Comparison of ENCODE assay signal across 17 cellular contexts in genomic region chr6:112990971-112991370, GRCh38.
DNase-seq lines count a peak whose midpoint lies in the region; ATAC-seq and TF ChIP-seq lines count a peak whose summit lies in the region.
"Had no signal": no experiment of that assay in that cellular context is flagged by ENCODE, and none has a peak within 500 bp of the region (broad histone marks: within the 10 kb centered on the region; RNA-seq: fewer than 3 reads in every experiment).

No MANE protein-coding gene starts in this region.

- H3K4me1 Mint-ChIP-seq in activated CD4-positive, alpha-beta T cell treated with anti-CD3 and anti-CD28 coated beads for 36 hours, result no peaks in the 10 kb centered on the region

- H3K4me3 ChIP-seq in choroid plexus epithelial cell (ENCODE audit: low read depth, low read length), result no peak overlapping the region
- H3K4me3 ChIP-seq: GM12878 had no signal

- no peaks in the 10 kb centered on the region for H3K27me3 Mint-ChIP-seq in activated CD4-positive, alpha-beta T cell treated with anti-CD3 and anti-CD28 coated beads for 36 hours

- peak; percentile 48 for DNase-seq in ELR (ENCODE audit: low read depth)
- DNase-seq in M059J (ENCODE audit: low read depth), result peak; percentile 56
- peak; percentile 16 for DNase-seq in choroid plexus epithelial cell (ENCODE audit: low read depth)
- DNase-seq in activated CD4-positive, alpha-beta T cell treated with anti-CD3 and anti-CD28 coated beads for 48 hours, result no peak
- DNase-seq in NCI-H345 treated with DMSO at 0.1 percent for 48 hours (lab: John Stamatoyannopoulos, UW; ENCODE audit: unreplicated experiment), result no peak
- no peak for DNase-seq in activated CD4-positive, alpha-beta T cell treated with anti-CD3 and anti-CD28 coated beads for 36 hours
- DNase-seq: GOT3; MM.1S; NCI-H1048; NCI-H1436; NCI-H187 treated with DMSO at 0.1 percent for 48 hours; NCI-H2227 treated with DMSO at 0.1 percent for 48 hours; NCI-H774; NK-92 treated with Interleukin-12 subunit alpha and Interleukin-12 subunit beta, amount 100 ng/mL, for 24 hours had no signal

- CTCF ChIA-PET in activated CD4-positive, alpha-beta T cell treated with anti-CD3 and anti-CD28 coated beads for 36 hours (lab: Charles Lee), result no interaction called here

- intact Hi-C loops in activated CD4-positive, alpha-beta T cell treated with anti-CD3 and anti-CD28 coated beads for 36 hours (cut with DNase I, micrococcal nuclease), result no loop called here

- POLR2A ChIA-PET in activated CD4-positive, alpha-beta T cell treated with anti-CD3 and anti-CD28 coated beads for 36 hours (lab: Charles Lee), result no interaction called here

- TF ChIP-seq CTCF in choroid plexus epithelial cell (conservative IDR thresholded peaks at IDR 0.05; ENCODE audit: low read depth, low read length), result no peak

- no peak overlapping the region for H3K27ac Mint-ChIP-seq in activated CD4-positive, alpha-beta T cell treated with anti-CD3 and anti-CD28 coated beads for 36 hours

- ATAC-seq in GM19467 (IDR thresholded peaks at IDR 0.05; ENCODE audit: unreplicated experiment), result no peak
- ATAC-seq in activated CD4-positive, alpha-beta T cell treated with anti-CD3 and anti-CD28 coated beads for 36 hours, result no peak
- ATAC-seq: GM12878, Panc1 had no signal

- H3K9me3 Mint-ChIP-seq in activated CD4-positive, alpha-beta T cell treated with anti-CD3 and anti-CD28 coated beads for 36 hours (ENCODE audit: low read depth), result peaks cover 3% of the 10 kb centered on the region

- H3K36me3 Mint-ChIP-seq in activated CD4-positive, alpha-beta T cell treated with anti-CD3 and anti-CD28 coated beads for 36 hours (ENCODE audit: low read depth), result no peaks in the 10 kb centered on the region

- H3K4me3 Mint-ChIP-seq in activated CD4-positive, alpha-beta T cell treated with anti-CD3 and anti-CD28 coated beads for 36 hours, result no peak overlapping the region

Comparison
In these comparisons a context has a peak if more than half of its experiments do, and no peak if none do; other contexts are left out.
1. DNase-seq: peak in ELR (single experiment), M059J (single experiment) and choroid plexus epithelial cell (single experiment); none in activated CD4-positive, alpha-beta T cell treated with anti-CD3 and anti-CD28 coated beads for 48 hours (single experiment), NCI-H345 treated with DMSO at 0.1 percent for 48 hours (single experiment) and activated CD4-positive, alpha-beta T cell treated with anti-CD3 and anti-CD28 coated beads for 36 hours (single experiment).